In genomic region chr12:122793685-122794106, GRCh38 we compare ENCODE assay signal across 1 cellular context.
TF ChIP-seq lines count a peak whose summit lies in the region.

No MANE protein-coding gene starts in this region.

TF ChIP-seq in K562, 482 proteins besides CTCF, POLR2A, EP300 and RAD21 (continues in another document):
- no peak for TF ChIP-seq RAD51 (IDR thresholded peaks at IDR 0.05; ENCODE audit: borderline replicate concordance, low read depth)
- peak; percentile 31; the same call in 1 of the 2 replicates for TF ChIP-seq ZNF121 (CRISPR knock-in tag; conservative IDR thresholded peaks at IDR 0.05)
- no peak for TF ChIP-seq HNRNPK (IDR thresholded peaks at IDR 0.05; ENCODE audit: low read depth, low read length, poor library complexity, severe bottlenecking)
- TF ChIP-seq ZNF551 (CRISPR knock-in tag; IDR thresholded peaks at IDR 0.05): no peak
- 0 out of 2 replicates have a peak, but pooled peaks have one; percentile 28 for TF ChIP-seq MTA2 (IDR thresholded peaks at IDR 0.05; ENCODE audit: low read depth)
- TF ChIP-seq L3MBTL2 (IDR thresholded peaks at IDR 0.05): 0 out of 2 replicates have a peak, but pooled peaks have one; percentile 15
- peak; percentile 95; the same call in 1 of the 2 replicates for TF ChIP-seq ARID3A (IDR thresholded peaks at IDR 0.05; ENCODE audit: borderline replicate concordance, low read depth, low read length)
- no peak for TF ChIP-seq ZNF75A (CRISPR knock-in tag; IDR thresholded peaks at IDR 0.05)
- TF ChIP-seq SNRNP70 (optimal IDR thresholded peaks at IDR 0.05; ENCODE audit: low read depth, low read length): no peak
- no peak for TF ChIP-seq ZSCAN32 (CRISPR knock-in tag; IDR thresholded peaks at IDR 0.05)
- TF ChIP-seq TAL1 (IDR thresholded peaks at IDR 0.05): peak; percentile 65; the same call in 1 of the 2 replicates
- no peak for TF ChIP-seq KAT2B (IDR thresholded peaks at IDR 0.05; ENCODE audit: low read depth, low read length)
- peak; percentile 46; the same call in 1 of the 2 replicates for TF ChIP-seq KLF16 (IDR thresholded peaks at IDR 0.05)
- TF ChIP-seq NFE2L1 (tag; IDR thresholded peaks at IDR 0.05; ENCODE audit: borderline replicate concordance, low read depth): no peak
- no peak for TF ChIP-seq SFPQ (IDR thresholded peaks at IDR 0.05; ENCODE audit: low read depth, low read length)
- no peak for TF ChIP-seq ELF4 (CRISPR knock-in tag; IDR thresholded peaks at IDR 0.05)
- TF ChIP-seq ZNF717 (CRISPR knock-in tag; IDR thresholded peaks at IDR 0.05): no peak
- TF ChIP-seq NCOA1 (IDR thresholded peaks at IDR 0.05; ENCODE audit: low read depth): no peak
- no peak for TF ChIP-seq PYGO2 (tag; IDR thresholded peaks at IDR 0.05)
- no peak for TF ChIP-seq POLR2H (tag; IDR thresholded peaks at IDR 0.05; ENCODE audit: low read depth)
- peak; percentile 75 for TF ChIP-seq CBFA2T2 (conservative IDR thresholded peaks at IDR 0.05)
- 0 out of 2 replicates have a peak, but pooled peaks have one; percentile 23 for TF ChIP-seq STAT5A (IDR thresholded peaks at IDR 0.05; ENCODE audit: borderline replicate concordance, low read length)
- TF ChIP-seq HEY1 (CRISPR knock-in tag; IDR thresholded peaks at IDR 0.05; ENCODE audit: borderline replicate concordance): no peak
- peak; percentile 69 for TF ChIP-seq ARID1B (IDR thresholded peaks at IDR 0.05)
- no peak for TF ChIP-seq SETDB1 (IDR thresholded peaks at IDR 0.05; ENCODE audit: low read length)
- no peak for TF ChIP-seq WHSC1 (IDR thresholded peaks at IDR 0.05; ENCODE audit: low read length)
- TF ChIP-seq ETV5 (CRISPR knock-in tag; IDR thresholded peaks at IDR 0.05; ENCODE audit: low read depth): no peak
- peak; percentile 56 for TF ChIP-seq HMBOX1 (IDR thresholded peaks at IDR 0.05)
- no peak for TF ChIP-seq SIX5 (IDR thresholded peaks at IDR 0.05; ENCODE audit: borderline replicate concordance in 1 of 2, insufficient read depth in 1 of 2, low read depth in 1 of 2, low read length in 2 of 2)
- no peak for TF ChIP-seq HNRNPH1 (optimal IDR thresholded peaks at IDR 0.05; ENCODE audit: low read depth, low read length)
- no peak for TF ChIP-seq NUFIP1 (IDR thresholded peaks at IDR 0.05; ENCODE audit: partially characterized antibody)
- TF ChIP-seq ZNF146 (CRISPR knock-in tag; IDR thresholded peaks at IDR 0.05; ENCODE audit: unreplicated experiment): no peak
- TF ChIP-seq ZNF197 (CRISPR knock-in tag; IDR thresholded peaks at IDR 0.05; ENCODE audit: low read depth): no peak
- no peak for TF ChIP-seq HLTF (IDR thresholded peaks at IDR 0.05)
- peak; percentile 45; the same call in 1 of the 2 replicates for TF ChIP-seq MAFF (IDR thresholded peaks at IDR 0.05; ENCODE audit: low read length)
- no peak for TF ChIP-seq CSDE1 (IDR thresholded peaks at IDR 0.05)
- TF ChIP-seq HMGXB4 (CRISPR knock-in tag; IDR thresholded peaks at IDR 0.05): no peak
- peak; percentile 74 for TF ChIP-seq C11orf30 (IDR thresholded peaks at IDR 0.05; ENCODE audit: low read depth)
- TF ChIP-seq CREM (IDR thresholded peaks at IDR 0.05; ENCODE audit: low read depth): 0 out of 2 replicates have a peak, but pooled peaks have one; percentile 7
- TF ChIP-seq XRCC5 (IDR thresholded peaks at IDR 0.05; ENCODE audit: low read depth, low read length): no peak
- TF ChIP-seq MAFK (IDR thresholded peaks at IDR 0.05; ENCODE audit: low read length): peak; percentile 68
- TF ChIP-seq POLR2AphosphoS2 (IDR thresholded peaks at IDR 0.05; ENCODE audit: low read length): no peak
- no peak for TF ChIP-seq HBP1 (CRISPR knock-in tag; IDR thresholded peaks at IDR 0.05)
- peak; percentile 86 for TF ChIP-seq CBFA2T3 (IDR thresholded peaks at IDR 0.05)
- no peak for TF ChIP-seq ZNF354B (CRISPR knock-in tag; IDR thresholded peaks at IDR 0.05)
- TF ChIP-seq CHCHD3 (CRISPR knock-in tag; IDR thresholded peaks at IDR 0.05): no peak
- no peak for TF ChIP-seq MCM7 (IDR thresholded peaks at IDR 0.05)
- peak; percentile 32; the same call in 1 of the 2 replicates for TF ChIP-seq CC2D1A (IDR thresholded peaks at IDR 0.05)
- no peak for TF ChIP-seq SIRT6 (IDR thresholded peaks at IDR 0.05; ENCODE audit: low read depth, low read length)
- TF ChIP-seq DIDO1 (tag; IDR thresholded peaks at IDR 0.05; ENCODE audit: low read depth): no peak
- TF ChIP-seq NR2C1 (IDR thresholded peaks at IDR 0.05): no peak
- no peak for TF ChIP-seq NR2C1 (tag; IDR thresholded peaks at IDR 0.05)
- TF ChIP-seq DPF2 (IDR thresholded peaks at IDR 0.05): peak; percentile 41; the same call in 1 of the 2 replicates
- no peak for TF ChIP-seq CXXC5 (CRISPR knock-in tag; IDR thresholded peaks at IDR 0.05)
- no peak for TF ChIP-seq BRF1 (IDR thresholded peaks at IDR 0.05; ENCODE audit: borderline replicate concordance, extremely low read depth, insufficient read length)
- TF ChIP-seq KDM5B (IDR thresholded peaks at IDR 0.05; ENCODE audit: insufficient replicate concordance, low read depth, low read length): no peak
- TF ChIP-seq NCOR1 (IDR thresholded peaks at IDR 0.05): peak; percentile 64
- TF ChIP-seq PRPF4 (IDR thresholded peaks at IDR 0.05; ENCODE audit: insufficient read depth, low read depth, low read length, poor library complexity, severe bottlenecking): no peak
- no peak for TF ChIP-seq CCNT2 (IDR thresholded peaks at IDR 0.05; ENCODE audit: borderline replicate concordance, extremely low read depth, insufficient read length, low read depth, low read length)
- TF ChIP-seq PTBP1 (IDR thresholded peaks at IDR 0.05; ENCODE audit: low read depth, low read length): no peak
- no peak for TF ChIP-seq EWSR1 (IDR thresholded peaks at IDR 0.05; ENCODE audit: borderline replicate concordance, low read depth, partially characterized antibody)
- TF ChIP-seq NFIC (IDR thresholded peaks at IDR 0.05): peak; percentile 20; the same call in 1 of the 2 replicates
- peak; percentile 16; the same call in 1 of the 2 replicates for TF ChIP-seq DEAF1 (CRISPR knock-in tag; IDR thresholded peaks at IDR 0.05)
- TF ChIP-seq ZNF77 (CRISPR knock-in tag; IDR thresholded peaks at IDR 0.05): no peak
- TF ChIP-seq SMAD1 (IDR thresholded peaks at IDR 0.05; ENCODE audit: low read depth, low read length, partially characterized antibody): no peak
- TF ChIP-seq ZNF274 (IDR thresholded peaks at IDR 0.05; ENCODE audit: borderline replicate concordance, low read depth, low read length): no peak
- TF ChIP-seq TEAD4 (IDR thresholded peaks at IDR 0.05; ENCODE audit: low read length): peak; percentile 78
- TF ChIP-seq TEAD4 (CRISPR knock-in tag; IDR thresholded peaks at IDR 0.05; ENCODE audit: borderline replicate concordance): no peak
- TF ChIP-seq LEF1 (IDR thresholded peaks at IDR 0.05): no peak
- no peak for TF ChIP-seq BHLHE40 (IDR thresholded peaks at IDR 0.05; ENCODE audit: low read length)
- no peak for TF ChIP-seq JUND (IDR thresholded peaks at IDR 0.05; ENCODE audit: borderline replicate concordance, low read depth, low read length)
- peak; percentile 24; the same call in 1 of the 3 replicates for TF ChIP-seq JUND (tag; IDR thresholded peaks at IDR 0.05; ENCODE audit: borderline replicate concordance, low read depth, low read length)
- TF ChIP-seq TCF3 (CRISPR knock-in tag; IDR thresholded peaks at IDR 0.05): peak; percentile 64
- TF ChIP-seq ESRRB (CRISPR knock-in tag; IDR thresholded peaks at IDR 0.05; ENCODE audit: borderline replicate concordance): no peak
- TF ChIP-seq TBL1XR1 (IDR thresholded peaks at IDR 0.05; ENCODE audit: low read length in 2 of 2): no peak
- TF ChIP-seq CHAMP1 (IDR thresholded peaks at IDR 0.05): peak; percentile 64; the same call in 1 of the 2 replicates
- no peak for TF ChIP-seq SRF (CRISPR knock-in tag; IDR thresholded peaks at IDR 0.05)
- TF ChIP-seq SMARCA4 (IDR thresholded peaks at IDR 0.05): peak; percentile 33; the same call in 1 of the 2 replicates
